ENCODE assay signal across 1 cellular context in genomic region chr18:33014060-33014796, GRCh38.
A peak's percentile ranks its signal among the peaks of the same experiment; 100 is the strongest.
TF ChIP-seq lines count a peak whose summit lies in the region.

No MANE protein-coding gene starts in this region.

TF ChIP-seq in HepG2, 621 proteins besides CTCF, POLR2A, EP300 and RAD21 (continued from another document and continues in another):
- peak; percentile 53; the same call in 1 of the 2 replicates for TF ChIP-seq ARID5B (CRISPR knock-in tag; IDR thresholded peaks at IDR 0.05)
- TF ChIP-seq TBX2 (CRISPR knock-in tag; IDR thresholded peaks at IDR 0.05; ENCODE audit: borderline replicate concordance), result 0 out of 2 replicates have a peak, but pooled peaks have one; percentile 38
- no peak for TF ChIP-seq ZNF562 (CRISPR knock-in tag; IDR thresholded peaks at IDR 0.05; ENCODE audit: borderline replicate concordance)
- no peak for TF ChIP-seq FOXP1 (IDR thresholded peaks at IDR 0.05)
- TF ChIP-seq FOXP1 (CRISPR knock-in tag; IDR thresholded peaks at IDR 0.05), result peak; percentile 56
- no peak for TF ChIP-seq MTF2 (CRISPR knock-in tag; IDR thresholded peaks at IDR 0.05; ENCODE audit: borderline replicate concordance)
- TF ChIP-seq BRD4 (CRISPR knock-in tag; IDR thresholded peaks at IDR 0.05), result no peak
- TF ChIP-seq HHEX (CRISPR knock-in tag; IDR thresholded peaks at IDR 0.05), result peak; percentile 88
- no peak for TF ChIP-seq ZSCAN25 (CRISPR knock-in tag; IDR thresholded peaks at IDR 0.05)
- TF ChIP-seq ZFY (CRISPR knock-in tag; IDR thresholded peaks at IDR 0.05), result no peak
- peak; percentile 81 for TF ChIP-seq FOXA3 (CRISPR knock-in tag; IDR thresholded peaks at IDR 0.05)
- no peak for TF ChIP-seq ZNF766 (CRISPR knock-in tag; IDR thresholded peaks at IDR 0.05; ENCODE audit: borderline replicate concordance)
- TF ChIP-seq REST (IDR thresholded peaks at IDR 0.05; ENCODE audit: borderline replicate concordance in 1 of 2, low read depth in 1 of 2, low read length in 2 of 2), result peak in 1 of 2 experiments; percentile 43; a peak in 1 of 4 replicates
- no peak for TF ChIP-seq PCBP2 (optimal IDR thresholded peaks at IDR 0.05; ENCODE audit: low read depth, low read length, poor library complexity, severe bottlenecking)
- TF ChIP-seq ZNF646 (CRISPR knock-in tag; IDR thresholded peaks at IDR 0.05), result no peak
- TF ChIP-seq PAXIP1 (CRISPR knock-in tag; conservative IDR thresholded peaks at IDR 0.05), result peak; percentile 36; the same call in 1 of the 2 replicates
- no peak for TF ChIP-seq GATAD1 (CRISPR knock-in tag; IDR thresholded peaks at IDR 0.05)
- TF ChIP-seq POGZ (CRISPR knock-in tag; IDR thresholded peaks at IDR 0.05), result no peak
- TF ChIP-seq SOX13 (IDR thresholded peaks at IDR 0.05), result no peak
- TF ChIP-seq SOX13 (CRISPR knock-in tag; conservative IDR thresholded peaks at IDR 0.05 in 1 of 2, IDR thresholded peaks at IDR 0.05 in 1 of 2), result peak in 1 of 2 experiments; percentile 28; a peak in 1 of 4 replicates
- TF ChIP-seq ZNF609 (CRISPR knock-in tag; IDR thresholded peaks at IDR 0.05; ENCODE audit: borderline replicate concordance), result peak; percentile 57; the same call in 1 of the 2 replicates
- 0 out of 2 replicates have a peak, but pooled peaks have one; percentile 51 for TF ChIP-seq GATA4 (IDR thresholded peaks at IDR 0.05; ENCODE audit: borderline replicate concordance, low read depth)
- peak; percentile 83 for TF ChIP-seq BCL6 (CRISPR knock-in tag; IDR thresholded peaks at IDR 0.05)
- TF ChIP-seq NFIC (IDR thresholded peaks at IDR 0.05; ENCODE audit: low read length), result peak; percentile 48; the same call in 1 of the 2 replicates
- no peak for TF ChIP-seq FOXA1 (IDR thresholded peaks at IDR 0.05)
- TF ChIP-seq FOXA1 (CRISPR knock-in tag; IDR thresholded peaks at IDR 0.05), result peak; percentile 75
- peak; percentile 49 for TF ChIP-seq TCF7 (IDR thresholded peaks at IDR 0.05; ENCODE audit: low read depth)
